In genomic region chr1:228783415-228784045, GRCh38 we compare ENCODE assay signal across 1 cellular context.
TF ChIP-seq lines count a peak whose summit lies in the region.

No MANE protein-coding gene starts in this region.

TF ChIP-seq in HepG2, 621 proteins besides CTCF, POLR2A, EP300 and RAD21 (continued from another document):
- TF ChIP-seq ZNF407 (CRISPR knock-in tag; IDR thresholded peaks at IDR 0.05; ENCODE audit: not compliant biosample characterization): no peak
- 0 out of 2 replicates have a peak, but pooled peaks have one; percentile 44 for TF ChIP-seq MAX (IDR thresholded peaks at IDR 0.05)
- TF ChIP-seq ZBTB44 (CRISPR knock-in tag; IDR thresholded peaks at IDR 0.05): no peak
- no peak for TF ChIP-seq ZNF451 (CRISPR knock-in tag; IDR thresholded peaks at IDR 0.05)
- TF ChIP-seq CEBPG (CRISPR knock-in tag; IDR thresholded peaks at IDR 0.05): peak; percentile 59
- TF ChIP-seq ZNF687 (CRISPR knock-in tag; IDR thresholded peaks at IDR 0.05): peak; percentile 57
- peak; percentile 44; the same call in 1 of the 2 replicates for TF ChIP-seq ZFP91 (CRISPR knock-in tag; IDR thresholded peaks at IDR 0.05; ENCODE audit: borderline replicate concordance)
- 0 out of 2 replicates have a peak, but pooled peaks have one; percentile 31 for TF ChIP-seq SRY (CRISPR knock-in tag; IDR thresholded peaks at IDR 0.05)
- no peak for TF ChIP-seq SNAPC4 (CRISPR knock-in tag; IDR thresholded peaks at IDR 0.05)
- peak; percentile 58 for TF ChIP-seq PHF21A (CRISPR knock-in tag; IDR thresholded peaks at IDR 0.05)
- 0 out of 2 replicates have a peak, but pooled peaks have one; percentile 14 for TF ChIP-seq RARA (CRISPR knock-in tag; IDR thresholded peaks at IDR 0.05)
- 0 out of 2 replicates have a peak, but pooled peaks have one; percentile 11 for TF ChIP-seq ZNF264 (CRISPR knock-in tag; IDR thresholded peaks at IDR 0.05)
